In genomic region chr4:54400188-54400587, GRCh38 we compare ENCODE assay signal across 29 cellular contexts.
DNase-seq lines count a peak whose midpoint lies in the region; ATAC-seq and TF ChIP-seq lines count a peak whose summit lies in the region.
"Had no signal": no experiment of that assay in that cellular context is flagged by ENCODE, and none has a peak within 500 bp of the region (broad histone marks: within the 10 kb centered on the region; RNA-seq: fewer than 3 reads in every experiment).

No MANE protein-coding gene starts in this region.

- no peak for TF ChIP-seq CTCF in IMR-90 (conservative IDR thresholded peaks at IDR 0.05; ENCODE audit: low read depth, low read length)
- TF ChIP-seq CTCF in osteocyte (IDR thresholded peaks at IDR 0.05) = no peak

- H3K4me1 Mint-ChIP-seq in osteocyte (ENCODE audit: unreplicated experiment) = peaks cover 39% of the 10 kb centered on the region
- H3K4me1 Mint-ChIP-seq: naive thymus-derived CD8-positive, alpha-beta T cell had no signal

- H3K9me1 ChIP-seq in IMR-90 (ENCODE audit: insufficient read depth, low read length) = 0 out of 2 replicates have a peak, but pooled peaks cover 4% of the 10 kb centered on the region

- no peak overlapping the region for H4K8ac ChIP-seq in IMR-90 (ENCODE audit: low read depth in 2 of 2, low read length in 2 of 2)

- no peaks in the 10 kb centered on the region for H4K20me1 ChIP-seq in IMR-90 (ENCODE audit: insufficient read depth, low read length)
- H4K20me1 ChIP-seq: BLaER1 treated with 17β-estradiol and CSF1 and Interleukin-3, amounts not matched to agents 10 nM and 100 nM had no signal

- H3K36me3 ChIP-seq in IMR-90 (ENCODE audit: control insufficient read depth, insufficient read depth, low read length) = no peaks in the 10 kb centered on the region
- H3K36me3 ChIP-seq: BLaER1 treated with 17β-estradiol and CSF1 and Interleukin-3, amounts not matched to agents 10 nM and 100 nM; esophagus squamous epithelium; left ventricle myocardium inferior; ovary; WERI-Rb-1 had no signal

- dilution Hi-C loops in IMR-90 (cut with HindIII; ENCODE audit: low sequenced_read_pairs, unreplicated experiment) = no loop called here

- POLR2A ChIA-PET in IMR-90 (lab: Charles Lee; ENCODE audit: unreplicated experiment) = no interaction called here

- H4K91ac ChIP-seq in IMR-90 (ENCODE audit: insufficient read depth, low read depth, low read length) = no peak overlapping the region

- no peak overlapping the region for H3K18ac ChIP-seq in IMR-90 (ENCODE audit: low read depth, low read length)

- H3K79me1 ChIP-seq in IMR-90 (ENCODE audit: low read depth in 1 of 2, low read length in 2 of 2) = no peaks in the 10 kb centered on the region

- H2AK5ac ChIP-seq in IMR-90 (ENCODE audit: low read depth, low read length) = peak overlapping the region; percentile 43; the same call in 1 of the 2 replicates

- H2AFZ ChIP-seq in IMR-90 (replicated peaks; ENCODE audit: low read length, poor library complexity) = no peak overlapping the region
- H2AFZ ChIP-seq: PC-9 had no signal

- H3K27ac Mint-ChIP-seq in osteocyte (ENCODE audit: unreplicated experiment) = peak overlapping the region; percentile 65
- H3K27ac Mint-ChIP-seq: endodermal cell; mesothelial cell of epicardium; naive thymus-derived CD8-positive, alpha-beta T cell had no signal

- ATAC-seq in IMR-90 (ENCODE audit: low read depth) = no peak
- ATAC-seq in HG03571 (IDR thresholded peaks at IDR 0.05; ENCODE audit: unreplicated experiment) = no peak
- no peak for ATAC-seq in GM18867 (IDR thresholded peaks at IDR 0.05; ENCODE audit: unreplicated experiment)
- ATAC-seq in HG03025 (IDR thresholded peaks at IDR 0.05; ENCODE audit: low FRiP score, unreplicated experiment) = no peak
- ATAC-seq: HepG2; naive thymus-derived CD8-positive, alpha-beta T cell; Right ventricle myocardium inferior had no signal

- H4K5ac ChIP-seq in IMR-90 (ENCODE audit: low read depth, low read length) = no peak overlapping the region

- H3K27me3 Mint-ChIP-seq in osteocyte (ENCODE audit: unreplicated experiment) = no peaks in the 10 kb centered on the region

- H3K4me2 ChIP-seq in IMR-90 (ENCODE audit: low read depth, low read length) = no peak overlapping the region
- H3K4me2 ChIP-seq: BLaER1 treated with 17β-estradiol and CSF1 and Interleukin-3, amounts not matched to agents 10 nM and 100 nM; PC-9 had no signal

- H3K56ac ChIP-seq in IMR-90 (ENCODE audit: extremely low read depth, insufficient read depth, low read length) = no peak overlapping the region

- no peak overlapping the region for H3K27ac ChIP-seq in IMR-90 (ENCODE audit: insufficient read depth, low read length)
- H3K27ac ChIP-seq: BLaER1 treated with 17β-estradiol and CSF1 and Interleukin-3, amounts not matched to agents 10 nM and 100 nM; esophagus squamous epithelium; left ventricle myocardium inferior; ovary; PC-9; WERI-Rb-1 had no signal

- peaks cover 5% of the 10 kb centered on the region; the same call in 1 of the 2 replicates for H3K4me1 ChIP-seq in IMR-90 (ENCODE audit: control insufficient read depth, insufficient read depth, low read length)
- H3K4me1 ChIP-seq: Caco-2 had no signal

- no peak for DNase-seq in IMR-90
- peak; percentile 34 for DNase-seq in astrocyte of the hippocampus (ENCODE audit: low read depth, low spot score)
- peak; percentile 37 for DNase-seq in globus pallidus (ENCODE audit: low spot score)
- no peak for DNase-seq in osteocyte (ENCODE audit: extremely low spot score, unreplicated experiment)
- DNase-seq: activated CD4-positive, alpha-beta T cell treated with anti-CD3 and anti-CD28 coated beads for 48 hours; activated naive CD4-positive, alpha-beta T cell; activated T-cell treated with anti-CD3 and anti-CD28 coated beads, Interleukin-2, amount 50 U/mL, for 1 hour; Caco-2; endodermal cell; esophagus squamous epithelium; islet precursor cell; left ventricle myocardium inferior; naive thymus-derived CD8-positive, alpha-beta T cell; NCI-H2171; NCI-H524; NK-92 treated with Interleukin-12 subunit alpha and Interleukin-12 subunit beta, amount 100 ng/mL, for 24 hours; PC-9; small intestine; stimulated activated CD4-positive, alpha-beta T cell treated with anti-CD3 and anti-CD28 coated beads, Interleukin-1b, Interleukin-23, amount 100 ng/mL, for 48 hours; T1000; WERI-Rb-1 had no signal

- H3K4me3 ChIP-seq in IMR-90 (ENCODE audit: insufficient read depth, low read depth, low read length) = no peak overlapping the region
- H3K4me3 ChIP-seq: BLaER1 treated with 17β-estradiol and CSF1 and Interleukin-3, amounts not matched to agents 10 nM and 100 nM; esophagus squamous epithelium; left ventricle myocardium inferior; ovary; PC-9 had no signal

- intact Hi-C loops in IMR-90 (cut with micrococcal nuclease) = no loop called here

- peak overlapping the region; percentile 36 for H3K4ac ChIP-seq in IMR-90 (ENCODE audit: low read depth, low read length)

- H2BK5ac ChIP-seq in IMR-90 (ENCODE audit: low read depth, low read length, poor library complexity, severe bottlenecking) = no peak overlapping the region

- no peak for TF ChIP-seq RAD21 in IMR-90 (IDR thresholded peaks at IDR 0.05; ENCODE audit: low read length)

- BruUV-seq in IMR-90 (replicated peaks; lab: Mats Ljungman, UMichigan) = no TSS peak

- H3K9ac ChIP-seq in IMR-90 (ENCODE audit: low read depth, low read length) = no peak overlapping the region
- H3K9ac ChIP-seq: BLaER1 treated with 17β-estradiol and CSF1 and Interleukin-3, amounts not matched to agents 10 nM and 100 nM had no signal

- H3K23ac ChIP-seq in IMR-90 (ENCODE audit: low read depth, low read length) = no peak overlapping the region

- CTCF ChIA-PET in IMR-90 (lab: Yijun Ruan, JAX) = no interaction called here

- H3K36me3 Mint-ChIP-seq in osteocyte (ENCODE audit: unreplicated experiment) = no peaks in the 10 kb centered on the region
- H3K36me3 Mint-ChIP-seq: mesothelial cell of epicardium; naive thymus-derived CD8-positive, alpha-beta T cell had no signal

- H3K4me3 Mint-ChIP-seq in osteocyte (ENCODE audit: unreplicated experiment) = no peak overlapping the region
- H3K4me3 Mint-ChIP-seq: endodermal cell; mesothelial cell of epicardium; naive thymus-derived CD8-positive, alpha-beta T cell had no signal

- in situ Hi-C loops in IMR-90 (cut with MboI; ENCODE audit: low sequenced_read_pairs) = no loop called here

- H2BK20ac ChIP-seq in IMR-90 (ENCODE audit: low read depth, low read length) = peak overlapping the region; percentile 14; the same call in 1 of the 2 replicates

- no CpG with 5 or more reads among the region's 1 CpG for WGBS in IMR-90 (ENCODE audit: extremely low coverage in 2 of 2, insufficient read length in 1 of 2), 2 experiments

- no peaks in the 10 kb centered on the region for H3K9me3 Mint-ChIP-seq in osteocyte (ENCODE audit: unreplicated experiment)
- H3K9me3 Mint-ChIP-seq: mesothelial cell of epicardium; naive thymus-derived CD8-positive, alpha-beta T cell had no signal

- H2BK120ac ChIP-seq in IMR-90 (ENCODE audit: low read depth, low read length) = peak overlapping the region; percentile 21

- no peak for TF ChIP-seq POLR2A in IMR-90 (IDR thresholded peaks at IDR 0.05; ENCODE audit: low read depth, low read length)

- peak overlapping the region; percentile 5 for H2AK9ac ChIP-seq in IMR-90 (replicated peaks; ENCODE audit: low read depth, low read length, poor library complexity)

- H3K14ac ChIP-seq in IMR-90 (replicated peaks; ENCODE audit: low read depth, low read length) = no peak overlapping the region

- H2BK15ac ChIP-seq in IMR-90 (ENCODE audit: low read depth, low read length) = no peak overlapping the region

- no peaks in the 10 kb centered on the region for H3K9me3 ChIP-seq in IMR-90 (ENCODE audit: control insufficient read depth, insufficient read depth, low read length)
- H3K9me3 ChIP-seq: Caco-2, esophagus squamous epithelium, left ventricle myocardium inferior, ovary had no signal

- H3K27me3 ChIP-seq in IMR-90 (ENCODE audit: control insufficient read depth, insufficient read depth, low read length) = peaks cover 3% of the 10 kb centered on the region; the same call in 1 of the 2 replicates
- H3K27me3 ChIP-seq: BLaER1 treated with 17β-estradiol and CSF1 and Interleukin-3, amounts not matched to agents 10 nM and 100 nM; esophagus squamous epithelium; ovary had no signal

TF ChIP-seq in IMR-90, 13 proteins besides CTCF, POLR2A, EP300 and RAD21:
- TF ChIP-seq CEBPB (IDR thresholded peaks at IDR 0.05; ENCODE audit: low read depth, low read length) = no peak
- no peak for TF ChIP-seq BHLHE40 (IDR thresholded peaks at IDR 0.05; ENCODE audit: low read depth, low read length)

Comparison
In these comparisons a context has a peak if more than half of its experiments do, and no peak if none do; other contexts are left out.
1. DNase-seq: peak in astrocyte of the hippocampus (single experiment) and globus pallidus (single experiment); none in IMR-90 (single experiment) and osteocyte (single experiment).